Comparison of ENCODE assay signal across 11 cellular contexts in genomic region chr7:17058568-17058967, GRCh38.
DNase-seq lines count a peak whose midpoint lies in the region; ATAC-seq and TF ChIP-seq lines count a peak whose summit lies in the region.
"Had no signal": no experiment of that assay in that cellular context is flagged by ENCODE, and none has a peak within 500 bp of the region (broad histone marks: within the 10 kb centered on the region; RNA-seq: fewer than 3 reads in every experiment).

No MANE protein-coding gene starts in this region.

- no peak for TF ChIP-seq POLR2A in NB4 (IDR thresholded peaks at IDR 0.05; ENCODE audit: extremely low read depth, insufficient read length)

- DNase-seq in NB4 (ENCODE audit: low read depth) (peak; percentile 78), choroid plexus epithelial cell (ENCODE audit: low read depth) (peak; percentile 46), glutamatergic neuron (no peak)
- no peak for DNase-seq in activated CD4-positive, alpha-beta T cell treated with anti-CD3 and anti-CD28 coated beads for 36 hours
- DNase-seq: naive B cell, NCI-H446 treated with DMSO at 0.1 percent for 48 hours, SK-N-SH had no signal

- POLR2A ChIA-PET in activated CD4-positive, alpha-beta T cell treated with anti-CD3 and anti-CD28 coated beads for 36 hours (lab: Charles Lee) = interaction anchor here (0.7 kb wide), 1 partner anchor 78 kb away, joined by 3 read pairs; no protein-coding TSS in a partner anchor

- H3K36me3 ChIP-seq in ACC112 (ENCODE audit: insufficient read depth, low read length) = no peaks in the 10 kb centered on the region

- no peaks in the 10 kb centered on the region for H3K27me3 ChIP-seq in ACC112 (ENCODE audit: insufficient read depth, low read length)

- H3K36me3 Mint-ChIP-seq in glutamatergic neuron (ENCODE audit: unreplicated experiment) = no peaks in the 10 kb centered on the region
- no peaks in the 10 kb centered on the region for H3K36me3 Mint-ChIP-seq in activated CD4-positive, alpha-beta T cell treated with anti-CD3 and anti-CD28 coated beads for 36 hours (ENCODE audit: low read depth)
- H3K36me3 Mint-ChIP-seq: naive B cell had no signal

- no peak overlapping the region for H3K4me3 Mint-ChIP-seq in glutamatergic neuron (ENCODE audit: unreplicated experiment)
- H3K4me3 Mint-ChIP-seq in activated CD4-positive, alpha-beta T cell treated with anti-CD3 and anti-CD28 coated beads for 36 hours = no peak overlapping the region
- H3K4me3 Mint-ChIP-seq: naive B cell had no signal

- H3K4me3 ChIP-seq in ACC112 (ENCODE audit: low read depth, low read length) = no peak overlapping the region
- H3K4me3 ChIP-seq in NB4 (ENCODE audit: low read depth, low read length) = no peak overlapping the region
- H3K4me3 ChIP-seq in choroid plexus epithelial cell (ENCODE audit: low read depth, low read length) = no peak overlapping the region

- no peaks in the 10 kb centered on the region for H3K79me2 ChIP-seq in ACC112 (ENCODE audit: control insufficient read depth, insufficient read depth, low read length, unreplicated experiment)

- no peak overlapping the region for H3K27ac Mint-ChIP-seq in glutamatergic neuron (ENCODE audit: unreplicated experiment)
- no peak overlapping the region for H3K27ac Mint-ChIP-seq in activated CD4-positive, alpha-beta T cell treated with anti-CD3 and anti-CD28 coated beads for 36 hours
- H3K27ac Mint-ChIP-seq: naive B cell had no signal

- H3K27me3 Mint-ChIP-seq in glutamatergic neuron (ENCODE audit: unreplicated experiment) = peaks cover 2% of the 10 kb centered on the region
- no peaks in the 10 kb centered on the region for H3K27me3 Mint-ChIP-seq in activated CD4-positive, alpha-beta T cell treated with anti-CD3 and anti-CD28 coated beads for 36 hours
- H3K27me3 Mint-ChIP-seq: naive B cell had no signal

- no peak for TF ChIP-seq CTCF in NB4 (IDR thresholded peaks at IDR 0.05; ENCODE audit: low read depth, low read length)
- TF ChIP-seq CTCF in choroid plexus epithelial cell (conservative IDR thresholded peaks at IDR 0.05; ENCODE audit: low read depth, low read length) = no peak
- no peak for TF ChIP-seq CTCF in glutamatergic neuron (IDR thresholded peaks at IDR 0.05; ENCODE audit: partially characterized antibody, unreplicated experiment)

- peak overlapping the region; percentile 49 for H2AFZ ChIP-seq in ACC112 (ENCODE audit: low read length, unreplicated experiment)

- ATAC-seq in GM18868 (IDR thresholded peaks at IDR 0.05; ENCODE audit: unreplicated experiment) (peak; percentile 60), HG03039 (IDR thresholded peaks at IDR 0.05; ENCODE audit: unreplicated experiment) (no peak), HG03571 (IDR thresholded peaks at IDR 0.05; ENCODE audit: unreplicated experiment) (no peak)
- ATAC-seq in activated CD4-positive, alpha-beta T cell treated with anti-CD3 and anti-CD28 coated beads for 36 hours = no peak

- intact Hi-C loops in activated CD4-positive, alpha-beta T cell treated with anti-CD3 and anti-CD28 coated beads for 36 hours (cut with DNase I, micrococcal nuclease) = no loop called here

- H3K27ac ChIP-seq in ACC112 (ENCODE audit: low read depth, low read length) = peak overlapping the region; percentile 48

- no peaks in the 10 kb centered on the region for H3K4me1 Mint-ChIP-seq in glutamatergic neuron (ENCODE audit: low read depth, unreplicated experiment)
- peaks cover 13% of the 10 kb centered on the region for H3K4me1 Mint-ChIP-seq in activated CD4-positive, alpha-beta T cell treated with anti-CD3 and anti-CD28 coated beads for 36 hours

- CTCF ChIA-PET in activated CD4-positive, alpha-beta T cell treated with anti-CD3 and anti-CD28 coated beads for 36 hours (lab: Charles Lee) = interaction anchor here (0.6 to 1.3 kb wide), 2 partner anchors 72 to 76 kb away, joined by 3 to 4 read pairs; no protein-coding TSS in a partner anchor

- H3K4me1 ChIP-seq in ACC112 (ENCODE audit: control insufficient read depth, insufficient read depth, low read length, unreplicated experiment) = peaks cover 32% of the 10 kb centered on the region

- H3K9me3 Mint-ChIP-seq in glutamatergic neuron (ENCODE audit: unreplicated experiment) = no peaks in the 10 kb centered on the region
- H3K9me3 Mint-ChIP-seq in activated CD4-positive, alpha-beta T cell treated with anti-CD3 and anti-CD28 coated beads for 36 hours (ENCODE audit: low read depth) = no peaks in the 10 kb centered on the region
- H3K9me3 Mint-ChIP-seq: naive B cell had no signal

Comparison
In these comparisons a context has a peak if more than half of its experiments do, and no peak if none do; other contexts are left out.
1. DNase-seq: peak in NB4 (single experiment) and choroid plexus epithelial cell (single experiment); none in glutamatergic neuron (single experiment) and activated CD4-positive, alpha-beta T cell treated with anti-CD3 and anti-CD28 coated beads for 36 hours (single experiment).